1 cellular context compared by ENCODE assay signal in the genomic region with DNA sequence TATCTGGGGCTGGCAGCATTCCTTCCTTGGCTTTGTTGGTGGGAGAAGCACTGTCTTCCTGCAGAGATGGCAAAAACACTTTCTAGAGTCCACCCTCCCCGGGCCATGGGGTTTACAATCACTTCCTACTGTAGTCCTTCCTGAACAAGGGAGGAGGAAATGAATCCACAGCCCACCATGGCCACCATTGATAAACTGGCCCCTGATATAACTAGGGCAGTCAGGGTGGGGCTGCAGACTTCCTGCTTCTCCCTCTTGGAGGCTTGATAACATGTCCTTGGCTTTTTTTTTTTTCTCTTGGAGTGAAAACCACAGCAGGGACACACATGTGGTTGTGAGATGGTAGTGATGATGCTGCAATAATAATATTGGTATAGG.
TF ChIP-seq lines count a peak whose summit lies in the region.

No MANE protein-coding gene starts in this region.

TF ChIP-seq in H1, 55 proteins besides CTCF, POLR2A, EP300 and RAD21:
- TF ChIP-seq TEAD4 (IDR thresholded peaks at IDR 0.05; ENCODE audit: low read depth, low read length) (no peak), FOSL1 (IDR thresholded peaks at IDR 0.05; ENCODE audit: insufficient read depth, low read depth, low read length) (no peak)
